ENCODE assay signal across 18 cellular contexts in genomic region chr2:63530880-63531279, GRCh38. TPM values are rescaled to one million over a fixed set of nuclear protein-coding genes. Genes with fewer than 3 reads are reported as not detected.
DNase-seq lines count a peak whose midpoint lies in the region; ATAC-seq and TF ChIP-seq lines count a peak whose summit lies in the region.
"Had no signal": no experiment of that assay in that cellular context is flagged by ENCODE, and none has a peak within 500 bp of the region (broad histone marks: within the 10 kb centered on the region; RNA-seq: fewer than 3 reads in every experiment).

No MANE protein-coding gene starts in this region.

- H3K27me3 Mint-ChIP-seq in chondrocyte (ENCODE audit: low read depth), result no peaks in the 10 kb centered on the region
- H3K27me3 Mint-ChIP-seq in CD4-positive, alpha-beta T cell, result no peaks in the 10 kb centered on the region
- H3K27me3 Mint-ChIP-seq: CD8-positive, alpha-beta memory T cell had no signal

- no peak for ATAC-seq in CD4-positive, alpha-beta T cell (ENCODE audit: poor library complexity)
- ATAC-seq: A549 had no signal

- intact Hi-C loops in CD4-positive, alpha-beta T cell (cut with DNase I, micrococcal nuclease), result no loop called here

- no peak overlapping the region for H4K91ac ChIP-seq in mesenchymal stem cell (ENCODE audit: low read length)

- 89% methylated on average over 13 of the region's 13 CpGs for WGBS in mesenchymal stem cell

- H3K27me3 ChIP-seq in CD4-positive, alpha-beta T cell (ENCODE audit: control insufficient read depth, insufficient read depth, low read length), result no peaks in the 10 kb centered on the region
- no peaks in the 10 kb centered on the region for H3K27me3 ChIP-seq in mesenchymal stem cell (ENCODE audit: control insufficient read depth in 1 of 2, insufficient read depth in 1 of 2, low read length in 2 of 2)

- no peak overlapping the region for H3K23ac ChIP-seq in mesenchymal stem cell (ENCODE audit: low read length in 2 of 2)

- no peak overlapping the region for H3K4ac ChIP-seq in mesenchymal stem cell (ENCODE audit: low read depth in 1 of 2, low read length in 2 of 2)

- H3K9me3 ChIP-seq in CD4-positive, alpha-beta T cell (ENCODE audit: control insufficient read depth, low read length), result no peaks in the 10 kb centered on the region
- peaks cover 5% of the 10 kb centered on the region for H3K9me3 ChIP-seq in mesenchymal stem cell (ENCODE audit: control insufficient read depth, low read length)

- no peak overlapping the region for H2BK12ac ChIP-seq in mesenchymal stem cell (ENCODE audit: low read length in 2 of 2)

- peak; percentile 82 for DNase-seq in Caki2 (ENCODE audit: low read depth)
- DNase-seq in NCI-H226, result peak; percentile 7
- DNase-seq in chondrocyte (ENCODE audit: low spot score), result peak; percentile 79
- no peak for DNase-seq in AG08395 (ENCODE audit: low spot score)
- DNase-seq in CD4-positive, alpha-beta T cell, result no peak
- DNase-seq in mesenchymal stem cell, result no peak
- DNase-seq: 8988T; ACHN; C1 segment of cervical spinal cord; Calu3; CD8-positive, alpha-beta memory T cell; DMS53; DMS79 treated with DMSO at 0.1 percent for 48 hours; GF-D8; GM23248; H7; HCEC 1CT had no signal

- no peak overlapping the region for H3K4me2 ChIP-seq in mesenchymal stem cell (ENCODE audit: low read length, poor library complexity, severe bottlenecking)
- H3K4me2 ChIP-seq: A549 had no signal

- no peak overlapping the region for H2BK15ac ChIP-seq in mesenchymal stem cell (ENCODE audit: low read depth, poor library complexity, severe bottlenecking)

- H2BK120ac ChIP-seq in mesenchymal stem cell (ENCODE audit: low read depth, low read length), result no peak overlapping the region

- no peak overlapping the region for H3K27ac ChIP-seq in CD4-positive, alpha-beta T cell (ENCODE audit: low read depth, low read length)
- H3K27ac ChIP-seq in mesenchymal stem cell (ENCODE audit: low read length, poor library complexity, severe bottlenecking), result no peak overlapping the region
- H3K27ac ChIP-seq: A549, GM23248 had no signal

- H2AFZ ChIP-seq in mesenchymal stem cell (ENCODE audit: low read depth, low read length), result no peak overlapping the region
- H2AFZ ChIP-seq: GM23248 had no signal

- H3K9me3 Mint-ChIP-seq in chondrocyte (ENCODE audit: low read depth), result peaks cover 36% of the 10 kb centered on the region
- peaks cover 16% of the 10 kb centered on the region for H3K9me3 Mint-ChIP-seq in CD4-positive, alpha-beta T cell

- in situ Hi-C loops in Caki2 (cut with HindIII; ENCODE audit: low pct_unique_long_range_greater_than_20kb, low sequenced_read_pairs), result no loop called here

- POLR2A ChIA-PET in CD4-positive, alpha-beta T cell (lab: Charles Lee), result no interaction called here

- no peak overlapping the region for H2BK5ac ChIP-seq in mesenchymal stem cell (ENCODE audit: low read depth, low read length, poor library complexity, severe bottlenecking)

- no peak overlapping the region for H3K27ac Mint-ChIP-seq in chondrocyte (ENCODE audit: unreplicated experiment)
- H3K27ac Mint-ChIP-seq in CD4-positive, alpha-beta T cell, result no peak overlapping the region
- H3K27ac Mint-ChIP-seq: CD8-positive, alpha-beta memory T cell had no signal

- H3K4me1 Mint-ChIP-seq in chondrocyte (ENCODE audit: low read depth), result no peaks in the 10 kb centered on the region
- H3K4me1 Mint-ChIP-seq in CD4-positive, alpha-beta T cell (ENCODE audit: low read depth), result no peaks in the 10 kb centered on the region
- H3K4me1 Mint-ChIP-seq: CD8-positive, alpha-beta memory T cell had no signal

- H3K4me3 Mint-ChIP-seq in chondrocyte (ENCODE audit: unreplicated experiment), result no peak overlapping the region
- H3K4me3 Mint-ChIP-seq in CD4-positive, alpha-beta T cell, result no peak overlapping the region
- H3K4me3 Mint-ChIP-seq: CD8-positive, alpha-beta memory T cell had no signal

- no peak overlapping the region for H3K4me3 ChIP-seq in mesenchymal stem cell (ENCODE audit: insufficient read depth in 1 of 2, low read depth in 1 of 2, low read length in 2 of 2)
- H3K4me3 ChIP-seq: A549, GM23248 had no signal

- peaks cover 10% of the 10 kb centered on the region for H3K79me1 ChIP-seq in mesenchymal stem cell (replicated peaks; ENCODE audit: low read length, poor library complexity, severe bottlenecking)

- TF ChIP-seq CTCF in chondrocyte (IDR thresholded peaks at IDR 0.05), result no peak
- no peak for TF ChIP-seq CTCF in CD4-positive, alpha-beta T cell (IDR thresholded peaks at IDR 0.05)

- no peak overlapping the region for H4K8ac ChIP-seq in mesenchymal stem cell (ENCODE audit: low read length)

- CTCF ChIA-PET in CD4-positive, alpha-beta T cell (lab: Charles Lee), result no interaction called here

- H3K9ac ChIP-seq in mesenchymal stem cell (ENCODE audit: low read length), result no peak overlapping the region
- H3K9ac ChIP-seq: GM23248 had no signal

- H3K18ac ChIP-seq in mesenchymal stem cell (ENCODE audit: low read depth in 1 of 2, low read length in 2 of 2), result no peak overlapping the region

- peaks cover 15% of the 10 kb centered on the region for H3K36me3 Mint-ChIP-seq in chondrocyte (ENCODE audit: low read depth)
- peaks cover 52% of the 10 kb centered on the region for H3K36me3 Mint-ChIP-seq in CD4-positive, alpha-beta T cell (ENCODE audit: low read depth)

- H3K14ac ChIP-seq in mesenchymal stem cell (ENCODE audit: low read length in 2 of 2), result no peak overlapping the region

- H3K4me1 ChIP-seq in mesenchymal stem cell (ENCODE audit: control insufficient read depth, insufficient read depth, low read depth, low read length), result no peaks in the 10 kb centered on the region
- H3K4me1 ChIP-seq: A549 had no signal

- H2AK5ac ChIP-seq in mesenchymal stem cell (ENCODE audit: low read length, severe bottlenecking), result no peak overlapping the region

- no peaks in the 10 kb centered on the region for H3K36me3 ChIP-seq in mesenchymal stem cell (ENCODE audit: control insufficient read depth in 1 of 2, insufficient read depth in 2 of 2, low read depth in 1 of 2, low read length in 2 of 2)

RNA-seq across cellular contexts. Expression of gene WDPCP, which starts 57.4 kb away (rescaled TPM):
- total RNA-seq in Caki2 (2014; rRNA removed; shearing (Covaris generic); ENCODE audit: low replicate concordance), result 4.9 and 6.4 TPM in 2 replicates
- 8.2 to 15.9 TPM (median 8.6 TPM) in 3 replicates for total RNA-seq in chondrocyte
- total RNA-seq in CD4-positive, alpha-beta T cell, result 1 to 10 TPM; 8.7 to 9.9 TPM
- polyA plus RNA-seq in mesenchymal stem cell (2013, experiment 1 of 2), result 2.9 TPM
- 2.2 TPM for polyA plus RNA-seq in mesenchymal stem cell (2013, experiment 2 of 2)

RNA-seq across cellular contexts. Expression of gene MDH1, which starts 57.9 kb away (rescaled TPM):
- total RNA-seq in Caki2 (2014; rRNA removed; shearing (Covaris generic); ENCODE audit: low replicate concordance), result 380 and 385 TPM in 2 replicates
- 93.9 to 114 TPM (median 103 TPM) in 3 replicates for total RNA-seq in chondrocyte
- 10 to 100 TPM; 96.3 to 97.6 TPM for total RNA-seq in CD4-positive, alpha-beta T cell
- 155 TPM for polyA plus RNA-seq in mesenchymal stem cell (2013, experiment 1 of 2)
- polyA plus RNA-seq in mesenchymal stem cell (2013, experiment 2 of 2), result 171 TPM

Comparison
In these comparisons a context has a peak if more than half of its experiments do, and no peak if none do; other contexts are left out.
1. DNase-seq: peak in Caki2 (single experiment), NCI-H226 (single experiment) and chondrocyte (single experiment); none in AG08395 (single experiment), CD4-positive, alpha-beta T cell (0 of 10) and mesenchymal stem cell (single experiment).